In the genomic region with DNA sequence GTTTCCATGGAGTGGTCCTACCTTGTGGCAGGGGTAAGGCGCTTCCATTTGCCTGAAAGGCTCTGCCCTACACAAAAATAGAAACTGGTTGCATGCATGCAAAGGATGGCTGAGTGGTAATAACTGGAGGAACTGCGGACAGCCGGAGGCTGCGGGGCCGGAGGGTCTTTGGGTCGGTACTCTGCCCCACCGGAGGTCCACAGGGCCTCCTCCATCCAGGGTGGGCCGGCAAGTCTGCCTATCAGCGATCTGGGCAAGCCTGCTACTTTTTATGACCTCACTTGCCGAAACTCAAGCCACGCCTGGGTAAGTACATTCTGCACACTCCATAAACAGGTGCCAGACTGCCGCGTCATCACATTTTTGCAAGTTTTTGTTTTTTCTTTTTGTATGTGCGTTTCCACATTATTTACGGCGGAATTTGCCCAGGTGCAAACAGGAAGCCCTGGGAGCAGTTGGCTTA, we compare ENCODE assay signal across 1 cellular context.
TF ChIP-seq lines count a peak whose summit lies in the region.

No MANE protein-coding gene starts in this region.

TF ChIP-seq in HepG2, 621 proteins besides CTCF, POLR2A, EP300 and RAD21:
- TF ChIP-seq MAFF (IDR thresholded peaks at IDR 0.05; ENCODE audit: low read depth, low read length) (peak; percentile 85), ZNF20 (CRISPR knock-in tag; IDR thresholded peaks at IDR 0.05) (no peak), YY1 (IDR thresholded peaks at IDR 0.05; ENCODE audit: insufficient read depth, insufficient replicate concordance, low read depth, low read length) (no peak), ZFP36L1 (CRISPR knock-in tag; IDR thresholded peaks at IDR 0.05) (no peak), RARG (CRISPR knock-in tag; IDR thresholded peaks at IDR 0.05; ENCODE audit: low read depth) (no peak), DR1 (CRISPR knock-in tag; IDR thresholded peaks at IDR 0.05) (no peak), ZNF274 (CRISPR knock-in tag; IDR thresholded peaks at IDR 0.05) (0 out of 2 replicates have a peak, but pooled peaks have one; percentile 9), MAFK (conservative IDR thresholded peaks at IDR 0.05 in 1 of 2, IDR thresholded peaks at IDR 0.05 in 1 of 2; ENCODE audit: low read length in 2 of 2) (peak; percentile 82 to 91), MAFG (CRISPR knock-in tag; IDR thresholded peaks at IDR 0.05) (no peak), CREB1 (IDR thresholded peaks at IDR 0.05) (peak; percentile 65), CREB1 (CRISPR knock-in tag; IDR thresholded peaks at IDR 0.05) (no peak), NPAS2 (CRISPR knock-in tag; IDR thresholded peaks at IDR 0.05; ENCODE audit: borderline replicate concordance) (no peak), FOXA1 (IDR thresholded peaks at IDR 0.05) (no peak), FOXA1 (CRISPR knock-in tag; IDR thresholded peaks at IDR 0.05) (no peak), MZF1 (CRISPR knock-in tag; IDR thresholded peaks at IDR 0.05; ENCODE audit: borderline replicate concordance) (no peak), GFI1 (CRISPR knock-in tag; IDR thresholded peaks at IDR 0.05; ENCODE audit: borderline replicate concordance) (no peak)
- TF ChIP-seq, protein P1, sequence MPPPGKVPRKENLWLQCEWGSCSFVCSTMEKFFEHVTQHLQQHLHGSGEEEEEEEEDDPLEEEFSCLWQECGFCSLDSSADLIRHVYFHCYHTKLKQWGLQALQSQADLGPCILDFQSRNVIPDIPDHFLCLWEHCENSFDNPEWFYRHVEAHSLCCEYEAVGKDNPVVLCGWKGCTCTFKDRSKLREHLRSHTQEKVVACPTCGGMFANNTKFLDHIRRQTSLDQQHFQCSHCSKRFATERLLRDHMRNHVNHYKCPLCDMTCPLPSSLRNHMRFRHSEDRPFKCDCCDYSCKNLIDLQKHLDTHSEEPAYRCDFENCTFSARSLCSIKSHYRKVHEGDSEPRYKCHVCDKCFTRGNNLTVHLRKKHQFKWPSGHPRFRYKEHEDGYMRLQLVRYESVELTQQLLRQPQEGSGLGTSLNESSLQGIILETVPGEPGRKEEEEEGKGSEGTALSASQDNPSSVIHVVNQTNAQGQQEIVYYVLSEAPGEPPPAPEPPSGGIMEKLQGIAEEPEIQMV (CRISPR knock-in tag; IDR thresholded peaks at IDR 0.05; ENCODE audit: low read depth) = no peak
- TF ChIP-seq, protein P2, sequence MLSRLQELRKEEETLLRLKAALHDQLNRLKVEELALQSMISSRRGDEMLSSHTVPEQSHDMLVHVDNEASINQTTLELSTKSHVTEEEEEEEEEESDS (CRISPR knock-in tag; IDR thresholded peaks at IDR 0.05; ENCODE audit: borderline replicate concordance) = no peak
- TF ChIP-seq, protein P3, sequence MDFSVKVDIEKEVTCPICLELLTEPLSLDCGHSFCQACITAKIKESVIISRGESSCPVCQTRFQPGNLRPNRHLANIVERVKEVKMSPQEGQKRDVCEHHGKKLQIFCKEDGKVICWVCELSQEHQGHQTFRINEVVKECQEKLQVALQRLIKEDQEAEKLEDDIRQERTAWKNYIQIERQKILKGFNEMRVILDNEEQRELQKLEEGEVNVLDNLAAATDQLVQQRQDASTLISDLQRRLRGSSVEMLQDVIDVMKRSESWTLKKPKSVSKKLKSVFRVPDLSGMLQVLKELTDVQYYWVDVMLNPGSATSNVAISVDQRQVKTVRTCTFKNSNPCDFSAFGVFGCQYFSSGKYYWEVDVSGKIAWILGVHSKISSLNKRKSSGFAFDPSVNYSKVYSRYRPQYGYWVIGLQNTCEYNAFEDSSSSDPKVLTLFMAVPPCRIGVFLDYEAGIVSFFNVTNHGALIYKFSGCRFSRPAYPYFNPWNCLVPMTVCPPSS (IDR thresholded peaks at IDR 0.05) = no peak
